Comparison of ENCODE assay signal across 8 cellular contexts in genomic region chr7:4797858-4798705, GRCh38. TPM values are rescaled to one million over a fixed set of nuclear protein-coding genes. Genes with fewer than 3 reads are reported as not detected.
DNase-seq lines count a peak whose midpoint lies in the region; ATAC-seq, FAIRE-seq and TF ChIP-seq lines count a peak whose summit lies in the region.

No MANE protein-coding gene starts in this region.

- TF ChIP-seq CTCF in K562 (IDR thresholded peaks at IDR 0.05 in 2 of 3, conservative IDR thresholded peaks at IDR 0.05 in 1 of 3; ENCODE audit: insufficient read depth in 2 of 3, low read depth in 1 of 3, low read length in 3 of 3), result peak; percentile 87 to 99 (median 99)

- no TSS peak for BruUV-seq in K562 (replicated peaks; lab: Mats Ljungman, UMichigan)

- in situ Hi-C loops in K562 (cut with MboI), result loop anchor here (10.0 kb wide), 1 partner anchor 287 kb away; no protein-coding TSS in a partner anchor

- CTCF ChIA-PET in K562 (lab: Yijun Ruan, JAX; ENCODE audit: low intra/inter-chr PET ratio), result interaction anchor here (0.6 to 2.2 kb wide), 5 partner anchors 87 to 1294 kb away, joined by 3 to 14 read pairs (median 9); partner anchors contain the start of gene RADIL

- no peaks in the 10 kb centered on the region for H3K9me1 ChIP-seq in K562 (ENCODE audit: control insufficient read depth, insufficient read depth, low read length)

- no peaks in the 10 kb centered on the region for H3K36me3 ChIP-seq in K562 (ENCODE audit: control insufficient read depth, insufficient read depth, low read length)

- peaks cover 4% of the 10 kb centered on the region; the same call in 1 of the 2 replicates for H4K20me1 ChIP-seq in K562 (replicated peaks; ENCODE audit: control insufficient read depth, insufficient read depth, low read length)

- no peak overlapping the region for H3K4me3 ChIP-seq in K562

- TF ChIP-seq RAD21 in K562 (CRISPR knock-in tag; conservative IDR thresholded peaks at IDR 0.05 in 1 of 2, IDR thresholded peaks at IDR 0.05 in 1 of 2), result peak; percentile 70 to 90

- TF ChIP-seq EP300 in K562 (IDR thresholded peaks at IDR 0.05; ENCODE audit: low read length), result no peak

- no peaks in the 10 kb centered on the region for H3K27me3 ChIP-seq in K562 (ENCODE audit: control insufficient read depth in 2 of 2, insufficient read depth in 2 of 2, low read length in 2 of 2)

- no peak overlapping the region for H3K9ac ChIP-seq in K562 (ENCODE audit: insufficient read depth in 1 of 2, low read depth in 2 of 2, low read length in 2 of 2)

- POLR2A ChIA-PET in K562 (lab: Yijun Ruan, JAX), result interaction anchor here (0.5 to 1.0 kb wide), 5 partner anchors 13 to 285 kb away, joined by 3 to 4 read pairs (median 4); partner anchors contain the start of gene AP5Z1

- DNase-seq in DMS153 treated with DMSO at 0.1 percent for 48 hours (lab: John Stamatoyannopoulos, UW; ENCODE audit: unreplicated experiment) (peak; percentile 11), DMS153 (lab: John Stamatoyannopoulos, UW) (no peak), T-helper 1 cell (peak in 4 of 5 donors; percentile 45 to 56 (median 47)), K562 (ENCODE audit: extremely low read depth in 1 of 4, low spot score in 3 of 4) (peak; percentile 76 to 86 (median 83)), inferior parietal cortex (ENCODE audit: extremely low spot score) (peak; percentile 38)
- DNase-seq in stimulated activated CD4-positive, alpha-beta T cell treated with anti-CD3 and anti-CD28 coated beads, Interleukin-4, amount 100 ng/mL, for 1 hour, result peak; percentile 71

- intact Hi-C loops in K562 (cut with micrococcal nuclease), result loop anchor here (1.0 to 10.0 kb wide), 2 partner anchors 87 to 287 kb away; partner anchors contain the start of gene RADIL

- peak; percentile 82 for FAIRE-seq in K562 (lab: Jason Lieb, UNC)

- H2AFZ ChIP-seq in K562 (ENCODE audit: low read depth, low read length), result peak overlapping the region; percentile 31; the same call in 1 of the 2 replicates

- H3K79me2 ChIP-seq in K562 (ENCODE audit: control insufficient read depth, insufficient read depth, low read length), result no peaks in the 10 kb centered on the region

- WGBS in K562 (ENCODE audit: insufficient coverage, low coverage, missing lambda C conversion rate), result 25% methylated on average over 33 of the region's 37 CpGs

- no peak overlapping the region for H3K4me2 ChIP-seq in K562 (ENCODE audit: insufficient read depth, low read length)

- no peaks in the 10 kb centered on the region for H3K9me3 ChIP-seq in K562 (replicated peaks; ENCODE audit: control insufficient read depth, insufficient read depth, low read depth, low read length)

- H3K27ac ChIP-seq in K562 (ENCODE audit: extremely low read depth, low read depth, low read length), result no peak overlapping the region

- no peak for TF ChIP-seq POLR2A in K562 (conservative IDR thresholded peaks at IDR 0.05)

- ATAC-seq in HG03103 (IDR thresholded peaks at IDR 0.05; ENCODE audit: low read depth, unreplicated experiment), result peak; percentile 97
- ATAC-seq in K562, result peak; percentile 92
- no peak for ATAC-seq in GM21515 (IDR thresholded peaks at IDR 0.05; ENCODE audit: unreplicated experiment)

- H3K4me1 ChIP-seq in K562 (replicated peaks in 1 of 2; ENCODE audit: control insufficient read depth in 2 of 2, insufficient read depth in 2 of 2, low read length in 2 of 2), result peaks cover 0 to 41% of the 10 kb centered on the region in 2 experiments; a peak in 3 of 5 replicates

TF ChIP-seq in K562, 482 proteins besides CTCF, POLR2A, EP300 and RAD21 (continues in another document):
- no peak for TF ChIP-seq E2F1 (CRISPR knock-in tag; IDR thresholded peaks at IDR 0.05)
- no peak for TF ChIP-seq RBM39 (optimal IDR thresholded peaks at IDR 0.05; ENCODE audit: low read depth, low read length)
- TF ChIP-seq ATF6 (CRISPR knock-in tag; IDR thresholded peaks at IDR 0.05), result no peak
- no peak for TF ChIP-seq FOXJ2 (tag; IDR thresholded peaks at IDR 0.05)
- no peak for TF ChIP-seq ZBTB49 (CRISPR knock-in tag; IDR thresholded peaks at IDR 0.05; ENCODE audit: borderline replicate concordance)
- TF ChIP-seq FOXK2 (conservative IDR thresholded peaks at IDR 0.05 in 1 of 2, IDR thresholded peaks at IDR 0.05 in 1 of 2; ENCODE audit: low read depth in 2 of 2), result no peak
- TF ChIP-seq TEAD4 (IDR thresholded peaks at IDR 0.05; ENCODE audit: low read length), result no peak
- TF ChIP-seq TEAD4 (CRISPR knock-in tag; IDR thresholded peaks at IDR 0.05; ENCODE audit: borderline replicate concordance), result no peak
- TF ChIP-seq FOXP4 (CRISPR knock-in tag; IDR thresholded peaks at IDR 0.05; ENCODE audit: borderline replicate concordance), result no peak
- TF ChIP-seq POLR2G (IDR thresholded peaks at IDR 0.05; ENCODE audit: low read depth, low read length), result peak; percentile 63
- 0 out of 2 replicates have a peak, but pooled peaks have one; percentile 25 for TF ChIP-seq HNRNPL (IDR thresholded peaks at IDR 0.05; ENCODE audit: low read depth, low read length)

RNA-seq across cellular contexts. Expression of gene AP5Z1, which starts 22.7 kb away (rescaled TPM):
- total RNA-seq in K562 (2011; cell fraction: chromatin; rRNA removed; ENCODE audit: low replicate concordance), result 41.6 and 134 TPM in 2 replicates
- 104 and 127 TPM in 2 replicates for total RNA-seq in K562 (2011; cell fraction: nucleolus; rRNA removed)
- total RNA-seq in K562 (2011; cell fraction: nucleoplasm; rRNA removed), result 53.1 and 59.0 TPM in 2 replicates
- 19.8 and 23.1 TPM in 2 replicates for total RNA-seq in K562 (2014; rRNA removed)
- total RNA-seq in K562 (2014; rRNA removed; fragmentation: Illumina TruSeq; extraction: Trizol), result 2.7 and 3.3 TPM in 2 replicates
- total RNA-seq in K562 (2015; rRNA removed; fragmentation: Illumina TruSeq; extraction: Trizol), result 11.1 and 12.6 TPM in 2 replicates
- 25.6 and 31.1 TPM in 2 replicates for total RNA-seq in K562 (2021)
- 6.4 and 13.9 TPM in 2 replicates for polyA plus RNA-seq in K562 (2011; rRNA removed)
- 8.3 and 24.8 TPM in 2 replicates for polyA plus RNA-seq in K562 (2011; cell fraction: cytosol; rRNA removed)
- 60.3 and 105 TPM in 2 replicates for polyA plus RNA-seq in K562 (2011; cell fraction: nucleus; rRNA removed)
- 21.4 and 42.0 TPM in 2 replicates for polyA plus RNA-seq in K562 (2012)
- 4.1 and 9.6 TPM in 2 replicates for polyA plus RNA-seq in K562 (2014; fragmentation: Illumina TruSeq; extraction: Trizol)
- polyA plus RNA-seq in K562 (2014; fragmentation: Nextera tagmentation; extraction: Ambion mirVana), result under 1 TPM; 0.06 to 0.98 TPM
- polyA plus RNA-seq in K562 (2014; rRNA removed), result 22.1 and 26.3 TPM in 2 replicates
- polyA minus RNA-seq in K562 (2011; rRNA and poly(A)+ RNA removed), result 2.1 and 3.0 TPM in 2 replicates
- polyA minus RNA-seq in K562 (2011; cell fraction: cytosol; rRNA and poly(A)+ RNA removed), result 8.8 and 9.3 TPM in 2 replicates
- polyA minus RNA-seq in K562 (2011; cell fraction: nucleus; rRNA and poly(A)+ RNA removed), result 28.7 and 31.2 TPM in 2 replicates
